Comparison of ENCODE assay signal across 8 cellular contexts in genomic region chr14:23095196-23096108, GRCh38. TPM values are rescaled to one million over a fixed set of nuclear protein-coding genes. Genes with fewer than 3 reads are reported as not detected.
DNase-seq lines count a peak whose midpoint lies in the region; ATAC-seq and TF ChIP-seq lines count a peak whose summit lies in the region.

C14orf119 (plus strand) TSS chr14:23095505; CDS start chr14:23097659, 2,154 bp downstream.

- intact Hi-C loops in Right ventricle myocardium inferior (cut with DNase I), result loop anchor here (2.0 kb wide), 1 partner anchor 19 kb away; no protein-coding TSS in a partner anchor

- H3K4me3 ChIP-seq in GM06990 (replicated peaks; ENCODE audit: low read depth, low read length) (peak within 1 kb of the TSS; percentile 97), HAP-1 (peak within 1 kb of the TSS; percentile 98)

- peaks cover 14% of the 10 kb centered on the region for H3K4me1 ChIP-seq in HAP-1

- H3K27me3 ChIP-seq in GM06990 (replicated peaks; ENCODE audit: control insufficient read depth, insufficient read depth, low read length) (no peaks in the 10 kb centered on the region), HAP-1 (ENCODE audit: low read depth) (no peaks in the 10 kb centered on the region)

- DNase-seq in GM06990 (ENCODE audit: extremely low read depth, insufficient read length) (no peak), HAP-1 (ENCODE audit: low spot score in 2 of 2) (peak; percentile 99), NAMALWA (ENCODE audit: low spot score) (peak; percentile 100), Right ventricle myocardium inferior (ENCODE audit: missing footprints) (no peak), pons (ENCODE audit: low spot score) (peak; percentile 100), NCI-H146 treated with DMSO at 0.1 percent for 48 hours (lab: John Stamatoyannopoulos, UW; ENCODE audit: unreplicated experiment) (no peak)
- DNase-seq in activated naive CD4-positive, alpha-beta T cell treated with anti-CD3 and anti-CD28 coated beads, Interleukin-2, amount 50 U/mL, for 16 hours, result peak; percentile 99
- DNase-seq in effector CD8-positive, alpha-beta T cell (lab: John Stamatoyannopoulos, UW), result no peak

- no peak for TF ChIP-seq CTCF in GM06990 (IDR thresholded peaks at IDR 0.05; ENCODE audit: insufficient read depth, low read length, poor library complexity, severe bottlenecking)

- H3K9me3 ChIP-seq in HAP-1, result no peaks in the 10 kb centered on the region

- peak; percentile 96 for ATAC-seq in Right ventricle myocardium inferior

- in situ Hi-C loops in HAP-1 (cut with MboI; ENCODE audit: low sequenced_read_pairs), result no loop called here

- H3K36me3 ChIP-seq in GM06990 (ENCODE audit: control insufficient read depth, insufficient read depth, low read length), result peaks cover 10% of the 10 kb centered on the region
- H3K36me3 ChIP-seq in HAP-1 (replicated peaks), result peaks cover 46% of the 10 kb centered on the region

RNA-seq across cellular contexts. Expression of gene C14orf119, which starts in this region (rescaled TPM):
- 22.4 TPM for total RNA-seq in Right ventricle myocardium inferior

Comparison
In these comparisons a context has a peak if more than half of its experiments do, and no peak if none do; other contexts are left out.
1. DNase-seq: peak in HAP-1 (2 of 2), NAMALWA (single experiment), activated naive CD4-positive, alpha-beta T cell treated with anti-CD3 and anti-CD28 coated beads, Interleukin-2, amount 50 U/mL, for 16 hours (single experiment) and pons (single experiment); none in GM06990 (single experiment), Right ventricle myocardium inferior (single experiment), effector CD8-positive, alpha-beta T cell (single experiment) and NCI-H146 treated with DMSO at 0.1 percent for 48 hours (single experiment).